ENCODE assay signal across 1 cellular context in genomic region chrX:15834827-15835595, GRCh38.
TF ChIP-seq lines count a peak whose summit lies in the region.

No MANE protein-coding gene starts in this region.

TF ChIP-seq in GM23338, 12 proteins besides CTCF, POLR2A, EP300 and RAD21:
- TF ChIP-seq, protein P1, sequence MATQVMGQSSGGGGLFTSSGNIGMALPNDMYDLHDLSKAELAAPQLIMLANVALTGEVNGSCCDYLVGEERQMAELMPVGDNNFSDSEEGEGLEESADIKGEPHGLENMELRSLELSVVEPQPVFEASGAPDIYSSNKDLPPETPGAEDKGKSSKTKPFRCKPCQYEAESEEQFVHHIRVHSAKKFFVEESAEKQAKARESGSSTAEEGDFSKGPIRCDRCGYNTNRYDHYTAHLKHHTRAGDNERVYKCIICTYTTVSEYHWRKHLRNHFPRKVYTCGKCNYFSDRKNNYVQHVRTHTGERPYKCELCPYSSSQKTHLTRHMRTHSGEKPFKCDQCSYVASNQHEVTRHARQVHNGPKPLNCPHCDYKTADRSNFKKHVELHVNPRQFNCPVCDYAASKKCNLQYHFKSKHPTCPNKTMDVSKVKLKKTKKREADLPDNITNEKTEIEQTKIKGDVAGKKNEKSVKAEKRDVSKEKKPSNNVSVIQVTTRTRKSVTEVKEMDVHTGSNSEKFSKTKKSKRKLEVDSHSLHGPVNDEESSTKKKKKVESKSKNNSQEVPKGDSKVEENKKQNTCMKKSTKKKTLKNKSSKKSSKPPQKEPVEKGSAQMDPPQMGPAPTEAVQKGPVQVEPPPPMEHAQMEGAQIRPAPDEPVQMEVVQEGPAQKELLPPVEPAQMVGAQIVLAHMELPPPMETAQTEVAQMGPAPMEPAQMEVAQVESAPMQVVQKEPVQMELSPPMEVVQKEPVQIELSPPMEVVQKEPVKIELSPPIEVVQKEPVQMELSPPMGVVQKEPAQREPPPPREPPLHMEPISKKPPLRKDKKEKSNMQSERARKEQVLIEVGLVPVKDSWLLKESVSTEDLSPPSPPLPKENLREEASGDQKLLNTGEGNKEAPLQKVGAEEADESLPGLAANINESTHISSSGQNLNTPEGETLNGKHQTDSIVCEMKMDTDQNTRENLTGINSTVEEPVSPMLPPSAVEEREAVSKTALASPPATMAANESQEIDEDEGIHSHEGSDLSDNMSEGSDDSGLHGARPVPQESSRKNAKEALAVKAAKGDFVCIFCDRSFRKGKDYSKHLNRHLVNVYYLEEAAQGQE (IDR thresholded peaks at IDR 0.05; ENCODE audit: unreplicated experiment), result no peak
- TF ChIP-seq POLR2AphosphoS5 (IDR thresholded peaks at IDR 0.05; ENCODE audit: low read depth) (no peak), STAT1 (IDR thresholded peaks at IDR 0.05; ENCODE audit: unreplicated experiment) (no peak), CREB1 (CRISPR knock-in tag; IDR thresholded peaks at IDR 0.05; ENCODE audit: low read depth) (no peak), JUNB (IDR thresholded peaks at IDR 0.05; ENCODE audit: unreplicated experiment) (no peak), ETS1 (IDR thresholded peaks at IDR 0.05) (no peak), NANOG (IDR thresholded peaks at IDR 0.05; ENCODE audit: borderline replicate concordance) (no peak), ZNF462 (CRISPR knock-in tag; IDR thresholded peaks at IDR 0.05) (no peak), ZNF114 (CRISPR knock-in tag; IDR thresholded peaks at IDR 0.05) (no peak), EZH2 (IDR thresholded peaks at IDR 0.05; ENCODE audit: low read depth, unreplicated experiment) (no peak), ZNF331 (CRISPR knock-in tag; IDR thresholded peaks at IDR 0.05; ENCODE audit: low read depth) (no peak), EZH2phosphoT487 (IDR thresholded peaks at IDR 0.05; ENCODE audit: unreplicated experiment) (no peak)
